8 cellular contexts compared by ENCODE assay signal in the genomic region with DNA sequence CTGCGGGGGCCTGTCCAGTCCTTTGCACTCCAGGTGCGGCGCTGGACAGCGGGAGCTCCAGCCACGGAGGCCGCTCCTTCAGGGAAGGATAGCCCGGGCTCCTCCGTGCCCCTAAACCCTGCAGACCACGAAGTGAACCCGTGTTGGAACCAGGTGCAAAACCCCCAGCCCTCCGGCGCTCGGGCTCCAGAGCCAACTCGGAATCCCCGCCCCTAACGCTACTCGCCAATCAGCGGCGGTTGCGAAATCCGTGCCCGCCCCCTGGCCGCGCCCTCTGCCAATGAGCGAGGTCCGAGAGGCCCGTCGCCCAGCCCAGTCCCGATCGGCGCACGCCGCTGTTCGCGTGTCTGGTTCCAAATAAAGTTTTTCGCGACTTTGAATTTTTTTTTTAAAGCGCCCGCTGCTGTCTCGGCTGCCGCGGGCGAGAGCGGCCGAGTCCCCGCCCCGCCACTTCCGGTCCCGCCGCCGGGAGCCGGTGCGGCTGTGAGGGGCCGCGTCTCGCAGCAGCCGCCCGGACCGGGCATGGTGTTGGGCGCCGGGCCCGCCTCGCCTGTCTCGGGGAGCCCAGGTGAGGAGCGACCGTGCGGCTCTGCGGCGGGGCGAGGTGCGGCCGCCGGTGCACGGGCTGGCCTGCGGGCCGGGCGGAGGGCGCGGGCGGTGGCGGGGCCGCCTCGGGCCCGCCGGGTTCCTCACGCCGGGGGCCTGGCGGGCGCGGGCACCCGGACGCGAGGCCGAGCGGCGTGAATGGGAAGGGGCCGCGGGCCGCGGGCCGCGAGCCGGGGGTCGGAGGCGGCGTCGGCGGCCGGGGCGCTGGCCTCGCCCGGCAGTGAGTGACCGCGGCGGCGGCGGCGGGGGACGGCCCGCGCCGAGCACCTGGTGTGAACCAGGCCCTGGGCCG. TPM values are rescaled to one million over a fixed set of nuclear protein-coding genes. Genes with fewer than 3 reads are reported as not detected.
DNase-seq lines count a peak whose midpoint lies in the region; ATAC-seq and TF ChIP-seq lines count a peak whose summit lies in the region.

A gene with protein sequence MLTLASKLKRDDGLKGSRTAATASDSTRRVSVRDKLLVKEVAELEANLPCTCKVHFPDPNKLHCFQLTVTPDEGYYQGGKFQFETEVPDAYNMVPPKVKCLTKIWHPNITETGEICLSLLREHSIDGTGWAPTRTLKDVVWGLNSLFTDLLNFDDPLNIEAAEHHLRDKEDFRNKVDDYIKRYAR (plus strand): TSS at position 450 of the 898 bp plus-strand sequence. CDS start 6,094 bp downstream, outside the sequence.

- H3K4me1 ChIP-seq in right atrium auricular region, result peaks cover 0 to 35% of the 10 kb centered on the region in 2 donors
- peaks cover 4 to 16% of the 10 kb centered on the region in 2 donors for H3K4me1 ChIP-seq in uterus

- H3K27me3 ChIP-seq in right atrium auricular region (no peaks in the 10 kb centered on the region), uterus (no peaks in the 10 kb centered on the region)

- peak in 1 of 2 donors; percentile 33 for TF ChIP-seq CTCF in right atrium auricular region (IDR thresholded peaks at IDR 0.05)
- TF ChIP-seq CTCF in uterus (IDR thresholded peaks at IDR 0.05), result peak in 1 of 4 experiments; percentile 14

- H3K9me3 ChIP-seq in right atrium auricular region, result peaks cover 0 to 11% of the 10 kb centered on the region in 2 donors
- no peaks in the 10 kb centered on the region for H3K9me3 ChIP-seq in uterus

- peak; percentile 76 for TF ChIP-seq POLR2A in GM15510 (IDR thresholded peaks at IDR 0.05; ENCODE audit: borderline replicate concordance, extremely low read depth, insufficient read length)
- peak; percentile 71 to 80 for TF ChIP-seq POLR2A in uterus (IDR thresholded peaks at IDR 0.05)

- H3K27ac ChIP-seq in angular gyrus (ENCODE audit: low read depth, low read length), result peak within 1 kb of the TSS; percentile 33
- H3K27ac ChIP-seq in right atrium auricular region, result peak within 1 kb of the TSS; percentile 75 to 82
- H3K27ac ChIP-seq in uterus, result peak within 1 kb of the TSS; percentile 59 to 72

- peak; percentile 97 for DNase-seq in NCI-H1694 (lab: John Stamatoyannopoulos, UW)
- DNase-seq in T-helper 2 cell, result peak; percentile 93 to 98 (median 96)
- DNase-seq in right atrium auricular region (ENCODE audit: low spot score), result peak; percentile 97
- DNase-seq in pulmonary artery endothelial cell (ENCODE audit: low read depth, low spot score), result peak; percentile 81
- peak; percentile 96 to 98 for DNase-seq in uterus

- ATAC-seq in HG02884 (IDR thresholded peaks at IDR 0.05; ENCODE audit: unreplicated experiment), result peak; percentile 95

- H3K4me3 ChIP-seq in right atrium auricular region, result peak within 1 kb of the TSS; percentile 76 to 80
- peak within 1 kb of the TSS; percentile 61 to 73 for H3K4me3 ChIP-seq in uterus

- H3K36me3 ChIP-seq in right atrium auricular region (no peaks in the 10 kb centered on the region), uterus (no peaks in the 10 kb centered on the region)

- intact Hi-C loops in uterus (cut with DNase I; ENCODE audit: low total_unique reads), result no loop called here

RNA-seq across cellular contexts. Expression of the gene that starts here (rescaled TPM):
- total RNA-seq in right atrium auricular region (10 to 100 TPM; 78.4 to 79.6 TPM), pulmonary artery endothelial cell (39.1 and 47.6 TPM in 2 replicates), uterus (10 to 100 TPM; 40.7 to 88.9 (median 64.9) TPM)

Comparison
In these comparisons a context has a peak if more than half of its experiments do, and no peak if none do; other contexts are left out.
1. Peak in every context shown above with its lines: DNase-seq, ATAC-seq, H3K4me3 ChIP-seq and H3K27ac ChIP-seq.